16 cellular contexts compared by ENCODE assay signal in genomic region chr12:47577213-47577612, GRCh38.
"Had no signal": no experiment of that assay in that cellular context is flagged by ENCODE, and none has a peak within 500 bp of the region (broad histone marks: within the 10 kb centered on the region; RNA-seq: fewer than 3 reads in every experiment).

No MANE protein-coding gene starts in this region.

- H3K27ac ChIP-seq: left ventricle myocardium inferior, ovary, upper lobe of left lung had no signal

- FAIRE-seq: colon, frontal cortex, keratinocyte had no signal

- H3K9me3 ChIP-seq: heart right ventricle, left ventricle myocardium inferior, ovary, upper lobe of left lung had no signal

- DNase-seq: activated CD4-positive, alpha-beta memory T cell treated with anti-CD3 and anti-CD28 coated beads for 36 hours; activated CD4-positive, alpha-beta T cell treated with anti-CD3 and anti-CD28 coated beads for 1 hour; activated gamma-delta T cell; activated naive CD8-positive, alpha-beta T cell treated with anti-CD3 and anti-CD28 coated beads, Interleukin-2, amount 10 ng/mL, durations not matched to agents 7 days and 5 days; activated T-cell treated with anti-CD3 and anti-CD28 coated beads, Interleukin-2, amount 50 U/mL, for 48 hours; heart right ventricle; left ventricle myocardium inferior; mesendoderm; ovary; stimulated activated CD4-positive, alpha-beta T cell treated with anti-CD3 and anti-CD28 coated beads, Interleukin-4, amount 100 ng/mL, for 1 hour; stimulated activated CD8-positive, alpha-beta memory T cell treated with anti-CD3 and anti-CD28 coated beads, Interleukin-4, amount 100 ng/mL, for 48 hours; T-helper 9 cell; upper lobe of left lung had no signal

- H3K36me3 ChIP-seq: heart right ventricle, left ventricle myocardium inferior, ovary, upper lobe of left lung had no signal

- H3K27me3 ChIP-seq: ovary, upper lobe of left lung had no signal

- H3K4me3 ChIP-seq: heart right ventricle, left ventricle myocardium inferior, ovary, upper lobe of left lung had no signal
